In the genomic region with DNA sequence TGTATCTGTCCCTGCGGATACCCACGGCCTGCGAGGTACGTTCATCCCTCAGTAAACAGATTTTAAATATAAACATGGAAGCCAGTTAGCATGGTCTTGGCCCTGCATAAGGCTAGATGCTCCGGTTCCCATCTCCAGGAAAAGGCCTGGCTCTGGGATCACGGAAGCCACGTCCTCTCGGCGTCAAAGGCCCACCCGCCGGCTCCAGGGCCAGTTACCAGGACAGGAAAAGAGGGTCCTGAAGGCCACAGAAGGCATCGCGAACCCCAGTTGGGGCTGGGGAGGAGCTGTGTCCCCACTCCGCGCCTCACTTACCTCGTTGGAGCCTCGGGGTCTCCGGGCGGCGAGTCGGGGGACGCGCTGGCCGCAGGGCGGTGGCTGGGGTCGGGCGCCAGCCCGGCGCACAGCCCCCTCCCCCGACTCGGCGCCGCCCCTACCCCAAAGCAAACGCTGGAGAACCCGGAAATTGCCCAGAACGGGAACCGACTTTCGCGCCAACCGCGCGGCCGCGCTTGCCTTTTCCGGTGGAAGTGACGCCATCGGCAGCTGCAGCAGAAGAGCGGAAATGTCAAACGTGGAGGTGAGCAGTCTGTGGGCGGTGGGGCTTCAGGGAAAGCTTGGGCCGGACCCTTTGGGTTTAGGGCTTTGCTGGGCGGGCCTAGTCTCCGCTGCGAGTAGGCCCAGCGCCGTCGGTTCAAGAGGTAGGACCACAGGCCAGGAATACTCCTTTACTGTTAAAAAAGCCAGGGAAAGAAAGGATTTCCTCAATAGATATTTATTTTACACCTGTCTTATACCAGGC, we compare ENCODE assay signal across 8 cellular contexts. TPM values are rescaled to one million over a fixed set of nuclear protein-coding genes. Genes with fewer than 3 reads are reported as not detected.
A peak's percentile ranks its signal among the peaks of the same experiment; 100 is the strongest.
DNase-seq lines count a peak whose midpoint lies in the region; ATAC-seq and TF ChIP-seq lines count a peak whose summit lies in the region.

A gene (minus strand): TSS at position 488 of the 802 bp plus-strand sequence. CDS start 814 bp downstream, outside the sequence.

- peak; percentile 88 for ATAC-seq in GM21717 (IDR thresholded peaks at IDR 0.05; ENCODE audit: unreplicated experiment)

- TF ChIP-seq POLR2A in erythroblast (IDR thresholded peaks at IDR 0.05; ENCODE audit: low read length) = peak; percentile 80

- peak within 1 kb of the TSS; percentile 98 for H3K4me3 ChIP-seq in Jurkat, Clone E6-1 (ENCODE audit: low read length)

- DNase-seq in DMS53 (lab: John Stamatoyannopoulos, UW) = peak; percentile 91
- DNase-seq in Jurkat, Clone E6-1 (ENCODE audit: low read depth, low spot score) = peak; percentile 82
- peak; percentile 44 for DNase-seq in OCI-M2 (lab: John Stamatoyannopoulos, UW; ENCODE audit: unreplicated experiment)
- DNase-seq in activated T-cell treated with anti-CD3 and anti-CD28 coated beads, Interleukin-2, amount 50 U/mL, for 1 hour = peak; percentile 83
- peak; percentile 86 to 87 for DNase-seq in erythroblast (lab: John Stamatoyannopoulos, UW)
- DNase-seq in mucosa of gallbladder (ENCODE audit: low spot score) = peak; percentile 82
- DNase-seq in stimulated activated CD8-positive, alpha-beta memory T cell treated with anti-CD3 and anti-CD28 coated beads, Interleukin-4, amount 100 ng/mL, for 4 hours (ENCODE audit: low read depth in 2 of 2, low spot score in 1 of 2) = peak; percentile 72 to 77

RNA-seq across cellular contexts. Expression of the gene that starts here (rescaled TPM):
- 38.0 TPM for polyA plus RNA-seq in Jurkat, Clone E6-1 (2012; ENCODE audit: insufficient read depth, insufficient read length)
- total RNA-seq in mucosa of gallbladder = 15.5 TPM

Comparison
In these comparisons a context has a peak if more than half of its experiments do, and no peak if none do; other contexts are left out.
1. Peak in every context shown above with its lines: DNase-seq, ATAC-seq and H3K4me3 ChIP-seq.